21 cellular contexts compared by ENCODE assay signal in the genomic region with DNA sequence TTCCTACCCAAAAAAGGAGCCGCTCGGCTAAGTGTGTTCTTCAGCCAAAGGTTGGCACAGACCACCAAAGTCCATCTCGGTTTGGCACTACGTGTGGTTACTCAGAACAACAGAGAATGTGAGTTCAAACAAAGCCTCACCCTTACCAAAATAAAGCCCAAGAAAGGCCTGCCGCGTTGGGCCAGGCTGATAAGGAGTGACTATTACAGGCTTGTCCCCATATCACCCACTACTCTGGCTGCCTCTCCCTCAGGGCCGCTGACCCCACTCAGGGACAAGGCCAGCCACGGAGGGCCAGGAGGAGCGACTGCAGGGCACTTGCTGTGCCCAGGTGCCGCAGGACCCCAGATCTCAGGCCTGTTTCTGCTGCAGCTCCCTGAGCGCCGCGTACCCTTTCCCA. TPM values are rescaled to one million over a fixed set of nuclear protein-coding genes. Genes with fewer than 3 reads are reported as not detected.
DNase-seq lines count a peak whose midpoint lies in the region; ATAC-seq and TF ChIP-seq lines count a peak whose summit lies in the region.
"Had no signal": no experiment of that assay in that cellular context is flagged by ENCODE, and none has a peak within 500 bp of the region (broad histone marks: within the 10 kb centered on the region; RNA-seq: fewer than 3 reads in every experiment).

No MANE protein-coding gene starts in this region.

- H3K36me3 ChIP-seq in right atrium auricular region, result peaks cover 30% of the 10 kb centered on the region
- H3K36me3 ChIP-seq in aorta (ENCODE audit: control insufficient read depth in 1 of 2, insufficient read depth in 2 of 2, low read length in 1 of 2), result no peaks in the 10 kb centered on the region
- H3K36me3 ChIP-seq: BE2C had no signal

- H3K4me1 ChIP-seq in right atrium auricular region, result peaks cover 0 to 71% of the 10 kb centered on the region in 2 donors
- H3K4me1 ChIP-seq in aorta (ENCODE audit: control insufficient read depth in 1 of 2, insufficient read depth in 2 of 2, low read length in 2 of 2), result no peaks in the 10 kb centered on the region

- WGBS in aorta, 2 donors, result 12 to 19% methylated on average over 13 of the region's 13 CpGs

- ATAC-seq in Right ventricle myocardium inferior (peak; percentile 70), aorta (ENCODE audit: low FRiP score) (peak; percentile 81)
- ATAC-seq: activated CD8-positive, alpha-beta memory T cell treated with anti-CD3 and anti-CD28 coated beads, Interleukin-2, amount 10 ng/mL, durations not matched to agents 7 days and 5 days; effector memory CD8-positive, alpha-beta T cell; GM23338; K562; stimulated activated memory B cell treated with anti-CD40 and anti-IgM and Interleukin-4, amounts not matched to agents 10 μg/mL and 1 μg/mL and 100 μg/mL, for 72 hours had no signal

- peak overlapping the region; percentile 32 to 41 for H3K4me3 ChIP-seq in right atrium auricular region
- H3K4me3 ChIP-seq in aorta (ENCODE audit: low read length in 2 of 2), result no peak overlapping the region
- H3K4me3 ChIP-seq: GM23338, K562 had no signal

- intact Hi-C loops in Right ventricle myocardium inferior (cut with DNase I) (loop anchor here (5.0 kb wide), 1 partner anchor 130 kb away; no protein-coding TSS in a partner anchor), cardiac septum (cut with DNase I) (no loop called here), posterior vena cava (cut with DNase I) (loop anchor here (2.0 to 5.0 kb wide), 2 partner anchors 190 kb away; a partner anchor contains a TSS), aorta (cut with DNase I) (no loop called here)

- H3K27ac ChIP-seq in right atrium auricular region, result peak overlapping the region; percentile 87 to 91
- peak overlapping the region; percentile 48 to 94 for H3K27ac ChIP-seq in aorta (ENCODE audit: low read depth in 1 of 2, low read length in 2 of 2)

- TF ChIP-seq CTCF in right atrium auricular region (IDR thresholded peaks at IDR 0.05), result no peak

- DNase-seq in Right ventricle myocardium inferior (ENCODE audit: missing footprints) (peak; percentile 65), cardiac septum (ENCODE audit: low spot score) (no peak), right atrium auricular region (ENCODE audit: low spot score) (no peak), posterior vena cava (ENCODE audit: low spot score) (peak; percentile 89), aorta (peak; percentile 84 to 88), MV-4-11 (lab: John Stamatoyannopoulos, UW) (no peak), NCI-H345 (lab: John Stamatoyannopoulos, UW) (no peak), OCI-M1 (lab: John Stamatoyannopoulos, UW) (no peak)
- DNase-seq: 8988T; activated CD8-positive, alpha-beta memory T cell treated with anti-CD3 and anti-CD28 coated beads, Interleukin-2, amount 10 ng/mL, durations not matched to agents 7 days and 5 days; BE2C; cerebellar nuclear complex; COR-L47; effector memory CD8-positive, alpha-beta T cell; hippocampal formation; NCI-H2029; retina had no signal

- H3K9me3 ChIP-seq in right atrium auricular region (no peaks in the 10 kb centered on the region), aorta (ENCODE audit: control insufficient read depth, low read length) (no peaks in the 10 kb centered on the region)
- H3K9me3 ChIP-seq: BE2C had no signal

- no peaks in the 10 kb centered on the region for H3K27me3 ChIP-seq in right atrium auricular region
- no peaks in the 10 kb centered on the region for H3K27me3 ChIP-seq in aorta (ENCODE audit: control insufficient read depth in 1 of 2, insufficient read depth in 2 of 2, low read length in 1 of 2)
- H3K27me3 ChIP-seq: BE2C had no signal

RNA-seq across cellular contexts. Expression of a gene that starts 13.8 kb away (rescaled TPM):
- total RNA-seq in Right ventricle myocardium inferior, result 20.1 TPM
- 15.6 TPM for total RNA-seq in cardiac septum
- total RNA-seq in right atrium auricular region, result 10 to 100 TPM; 19.5 to 26.0 TPM
- 10 to 100 TPM; 37.1 to 41.8 TPM for total RNA-seq in posterior vena cava
- 10 to 100 TPM; 34.8 to 42.3 TPM for total RNA-seq in aorta
- polyA plus RNA-seq in aorta, result 10 to 100 TPM; 27.5 to 33.6 TPM

RNA-seq across cellular contexts. Expression of a gene that starts 29.8 kb away (rescaled TPM):
- total RNA-seq in Right ventricle myocardium inferior (0.46 TPM), cardiac septum (0.94 TPM), right atrium auricular region (1 to 10 TPM; 1.1 to 1.7 TPM), posterior vena cava (1 to 10 TPM; 3.6 to 3.8 TPM), aorta (10 to 100 TPM; 15.9 to 16.4 TPM)
- 10 to 100 TPM in 1 of 2 donors, 1 to 10 TPM in 1; 4.1 to 15.6 TPM for polyA plus RNA-seq in aorta
- total RNA-seq: activated CD8-positive, alpha-beta memory T cell treated with anti-CD3 and anti-CD28 coated beads, Interleukin-2, amount 10 ng/mL, durations not matched to agents 7 days and 5 days; K562 had no signal
- polyA plus RNA-seq: keratinocyte had no signal

Comparison
In these comparisons a context has a peak if more than half of its experiments do, and no peak if none do; other contexts are left out.
1. DNase-seq: peak in Right ventricle myocardium inferior (single experiment), posterior vena cava (single experiment) and aorta (2 of 2); none in cardiac septum (single experiment), right atrium auricular region (single experiment), MV-4-11 (single experiment), NCI-H345 (single experiment) and OCI-M1 (single experiment).
2. intact Hi-C loops: an anchor here in Right ventricle myocardium inferior (5.0 kb wide) and posterior vena cava (2.0 to 5.0 kb wide); none called in cardiac septum and aorta.
3. H3K4me3 ChIP-seq: peak in right atrium auricular region (2 of 2); none in aorta (0 of 2).